ENCODE assay signal across 1 cellular context in the genomic region with DNA sequence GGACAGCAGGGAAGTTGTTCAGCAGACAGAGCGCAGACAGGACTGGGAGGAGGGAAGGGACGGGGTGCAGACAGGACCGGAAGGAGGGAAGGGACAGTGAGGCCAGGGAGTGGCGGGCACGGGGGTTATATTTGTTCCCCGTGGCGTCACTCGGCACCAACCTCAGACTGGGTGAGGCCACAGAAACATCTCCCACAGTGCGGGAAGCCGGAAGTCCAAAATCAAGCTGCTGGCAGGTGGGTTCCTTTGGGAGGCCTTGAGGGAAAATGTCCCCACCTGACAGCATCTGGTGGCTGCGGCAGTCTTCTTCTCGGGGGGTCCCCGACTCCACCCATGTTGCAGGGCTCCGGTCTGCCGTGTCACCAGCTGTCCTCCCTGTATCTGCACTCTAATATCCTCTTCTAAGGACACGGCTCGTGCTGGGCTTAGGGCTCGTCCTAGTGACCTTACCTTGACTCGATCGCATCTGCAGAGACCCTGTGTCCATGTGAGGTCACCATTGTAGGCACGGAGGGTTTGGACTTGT.
TF ChIP-seq lines count a peak whose summit lies in the region.

No MANE protein-coding gene starts in this region.

TF ChIP-seq in H1, 55 proteins besides CTCF, POLR2A, EP300 and RAD21:
- TF ChIP-seq CREB1 (IDR thresholded peaks at IDR 0.05) (no peak), KDM1A (IDR thresholded peaks at IDR 0.05; ENCODE audit: borderline replicate concordance, low read length) (no peak), KDM5A (IDR thresholded peaks at IDR 0.05; ENCODE audit: low read length) (no peak)
